In genomic region chr6:25014806-25015560, GRCh38 we compare ENCODE assay signal across 9 cellular contexts.
DNase-seq lines count a peak whose midpoint lies in the region; ATAC-seq and TF ChIP-seq lines count a peak whose summit lies in the region.
"Had no signal": no experiment of that assay in that cellular context is flagged by ENCODE, and none has a peak within 500 bp of the region (broad histone marks: within the 10 kb centered on the region; RNA-seq: fewer than 3 reads in every experiment).

No MANE protein-coding gene starts in this region.

- no peak overlapping the region for H2AK5ac ChIP-seq in H9 (ENCODE audit: insufficient read length, low read length)

- H3K9ac ChIP-seq in H9 (ENCODE audit: extremely low read depth, insufficient read length, low read length), result no peak overlapping the region

- no peak overlapping the region for H3K4me3 ChIP-seq in left lung
- H3K4me3 ChIP-seq: skin epidermis had no signal

- intact Hi-C loops in left lung (cut with DNase I), result loop anchor here in 1 of 2 donors (10.0 kb wide), 1 partner anchor 160 kb away; no protein-coding TSS in a partner anchor

- no peak overlapping the region for H2BK120ac ChIP-seq in H9 (ENCODE audit: low read depth, low read length, poor library complexity, severe bottlenecking)

- H2AFZ ChIP-seq in H9 (ENCODE audit: low read length), result no peak overlapping the region

- H3K4me1 Mint-ChIP-seq in activated naive CD8-positive, alpha-beta T cell treated with anti-CD3 and anti-CD28 coated beads, Interleukin-2, amount 10 ng/mL, durations not matched to agents 7 days and 5 days, result peaks cover 32% of the 10 kb centered on the region
- peaks cover 18 to 26% of the 10 kb centered on the region in 2 experiments for H3K4me1 Mint-ChIP-seq in H9

- no peaks in the 10 kb centered on the region for H3K79me1 ChIP-seq in H9 (ENCODE audit: insufficient read depth, low read depth, low read length, poor library complexity, severe bottlenecking)

- no peak overlapping the region for H4K5ac ChIP-seq in H9 (ENCODE audit: insufficient read length, low read depth, low read length)

- H3K9me3 ChIP-seq in left lung (no peaks in the 10 kb centered on the region), H9 (ENCODE audit: control insufficient read depth, low read depth, low read length) (no peaks in the 10 kb centered on the region)

- no peaks in the 10 kb centered on the region for H3K79me2 ChIP-seq in H9 (ENCODE audit: insufficient read depth, low read length)

- POLR2A ChIA-PET in activated naive CD8-positive, alpha-beta T cell treated with anti-CD3 and anti-CD28 coated beads, Interleukin-2, amount 10 ng/mL, durations not matched to agents 7 days and 5 days (lab: Charles Lee), result interaction anchor here (1.2 kb wide), 1 partner anchor 156 kb away, joined by 3 read pairs; no protein-coding TSS in a partner anchor

- no peak overlapping the region for H3K14ac ChIP-seq in H9 (ENCODE audit: insufficient read depth, low read length)

- no peak overlapping the region for H4K8ac ChIP-seq in H9 (replicated peaks; ENCODE audit: insufficient read length, low read depth, low read length)

- H4K91ac ChIP-seq in H9 (ENCODE audit: insufficient read length, low read depth, low read length), result no peak overlapping the region

- no peak overlapping the region for H3K4me2 ChIP-seq in H9 (ENCODE audit: insufficient read depth, insufficient read length, low read length)

- peak; percentile 66 for ATAC-seq in activated naive CD8-positive, alpha-beta T cell treated with anti-CD3 and anti-CD28 coated beads, Interleukin-2, amount 10 ng/mL, durations not matched to agents 7 days and 5 days (ENCODE audit: low read depth)
- ATAC-seq in left lung (peak; percentile 35), GM18861 (IDR thresholded peaks at IDR 0.05; ENCODE audit: unreplicated experiment) (no peak), GM21360 (IDR thresholded peaks at IDR 0.05; ENCODE audit: unreplicated experiment) (no peak)

- no peak overlapping the region for H2BK15ac ChIP-seq in H9 (ENCODE audit: low read depth, low read length)

- H3K4me3 Mint-ChIP-seq in activated naive CD8-positive, alpha-beta T cell treated with anti-CD3 and anti-CD28 coated beads, Interleukin-2, amount 10 ng/mL, durations not matched to agents 7 days and 5 days, result peak overlapping the region; percentile 43
- H3K4me3 Mint-ChIP-seq in H9, result no peak overlapping the region

- H3K23ac ChIP-seq in H9 (ENCODE audit: insufficient read length, low read depth, low read length), result no peak overlapping the region

- no peaks in the 10 kb centered on the region for H3K36me3 ChIP-seq in left lung

- peaks cover 11 to 79% of the 10 kb centered on the region in 2 donors for H3K4me1 ChIP-seq in left lung
- no peaks in the 10 kb centered on the region; the same call in 1 of the 2 replicates for H3K4me1 ChIP-seq in H9 (ENCODE audit: insufficient read depth, low read length)

- H3T11ph ChIP-seq in H9 (ENCODE audit: low read length), result no peak overlapping the region

- no peaks in the 10 kb centered on the region for H4K20me1 ChIP-seq in H9 (ENCODE audit: control insufficient read depth, insufficient read depth, insufficient read length)

- no peaks in the 10 kb centered on the region for H3K23me2 ChIP-seq in H9 (ENCODE audit: insufficient read length, low read depth, low read length, poor library complexity, severe bottlenecking)

- DNase-seq in AG20443 (ENCODE audit: low spot score) (peak; percentile 64), KBM-7 (peak; percentile 40), left lung (no peak), H9 (no peak), SKM-1 (lab: John Stamatoyannopoulos, UW; ENCODE audit: unreplicated experiment) (no peak)
- DNase-seq in activated naive CD8-positive, alpha-beta T cell treated with anti-CD3 and anti-CD28 coated beads, Interleukin-2, amount 10 ng/mL, durations not matched to agents 7 days and 5 days, result no peak

- peak overlapping the region; percentile 68 to 71 for H3K27ac ChIP-seq in left lung
- no peak overlapping the region for H3K27ac ChIP-seq in H9 (ENCODE audit: insufficient read length, low read depth, low read length)

- H3K27me3 Mint-ChIP-seq in activated naive CD8-positive, alpha-beta T cell treated with anti-CD3 and anti-CD28 coated beads, Interleukin-2, amount 10 ng/mL, durations not matched to agents 7 days and 5 days, result no peaks in the 10 kb centered on the region
- H3K27me3 Mint-ChIP-seq in H9 (ENCODE audit: low read depth), result no peaks in the 10 kb centered on the region

- H3K56ac ChIP-seq in H9 (ENCODE audit: insufficient read length, low read depth, low read length), result no peak overlapping the region

- H3K27me3 ChIP-seq in left lung (no peaks in the 10 kb centered on the region), H9 (ENCODE audit: insufficient read depth, low read length) (no peaks in the 10 kb centered on the region)

- H3K9me3 Mint-ChIP-seq in activated naive CD8-positive, alpha-beta T cell treated with anti-CD3 and anti-CD28 coated beads, Interleukin-2, amount 10 ng/mL, durations not matched to agents 7 days and 5 days, result no peaks in the 10 kb centered on the region
- H3K9me3 Mint-ChIP-seq in H9, result no peaks in the 10 kb centered on the region; a peak in 1 of 5 replicates

- no peak overlapping the region for H3K18ac ChIP-seq in H9 (ENCODE audit: insufficient read length, low read depth, low read length)

- TF ChIP-seq CTCF in left lung (IDR thresholded peaks at IDR 0.05) (no peak), H9 (conservative IDR thresholded peaks at IDR 0.05) (no peak)

- WGBS in H9 (ENCODE audit: extremely low coverage, insufficient read length, low lambda C conversion rate), result no CpG with 5 or more reads among the region's 11 CpGs

- H3K4ac ChIP-seq in H9 (ENCODE audit: low read depth, low read length), result no peak overlapping the region

- H3K36me3 Mint-ChIP-seq in activated naive CD8-positive, alpha-beta T cell treated with anti-CD3 and anti-CD28 coated beads, Interleukin-2, amount 10 ng/mL, durations not matched to agents 7 days and 5 days, result peaks cover 17% of the 10 kb centered on the region
- no peaks in the 10 kb centered on the region for H3K36me3 Mint-ChIP-seq in H9 (ENCODE audit: insufficient read depth in 1 of 3, low read depth in 3 of 3)

- in situ Hi-C loops in KBM-7 (cut with MboI; ENCODE audit: low pct_unique_long_range_greater_than_20kb, low sequenced_read_pairs), result no loop called here

- no peak overlapping the region for H2BK20ac ChIP-seq in H9 (ENCODE audit: low read depth, low read length, poor library complexity, severe bottlenecking)

- no peak overlapping the region for H2BK5ac ChIP-seq in H9 (ENCODE audit: insufficient read length, low read length)

- H2BK12ac ChIP-seq in H9 (ENCODE audit: insufficient read length, low read depth, low read length), result no peak overlapping the region

- peak overlapping the region; percentile 24 for H3K27ac Mint-ChIP-seq in activated naive CD8-positive, alpha-beta T cell treated with anti-CD3 and anti-CD28 coated beads, Interleukin-2, amount 10 ng/mL, durations not matched to agents 7 days and 5 days
- H3K27ac Mint-ChIP-seq in H9, result 0 out of 7 replicates have a peak overlapping the region, but pooled peaks of 1 of the 3 experiments have one; percentile 0

Comparison
In these comparisons a context has a peak if more than half of its experiments do, and no peak if none do; other contexts are left out.
1. DNase-seq: peak in AG20443 (single experiment) and KBM-7 (single experiment); none in activated naive CD8-positive, alpha-beta T cell treated with anti-CD3 and anti-CD28 coated beads, Interleukin-2, amount 10 ng/mL, durations not matched to agents 7 days and 5 days (single experiment), left lung (0 of 2), H9 (single experiment) and SKM-1 (single experiment).
2. ATAC-seq: peak in activated naive CD8-positive, alpha-beta T cell treated with anti-CD3 and anti-CD28 coated beads, Interleukin-2, amount 10 ng/mL, durations not matched to agents 7 days and 5 days (single experiment) and left lung (single experiment); none in GM18861 (single experiment) and GM21360 (single experiment).